ENCODE assay signal across 2 cellular contexts in the genomic region with DNA sequence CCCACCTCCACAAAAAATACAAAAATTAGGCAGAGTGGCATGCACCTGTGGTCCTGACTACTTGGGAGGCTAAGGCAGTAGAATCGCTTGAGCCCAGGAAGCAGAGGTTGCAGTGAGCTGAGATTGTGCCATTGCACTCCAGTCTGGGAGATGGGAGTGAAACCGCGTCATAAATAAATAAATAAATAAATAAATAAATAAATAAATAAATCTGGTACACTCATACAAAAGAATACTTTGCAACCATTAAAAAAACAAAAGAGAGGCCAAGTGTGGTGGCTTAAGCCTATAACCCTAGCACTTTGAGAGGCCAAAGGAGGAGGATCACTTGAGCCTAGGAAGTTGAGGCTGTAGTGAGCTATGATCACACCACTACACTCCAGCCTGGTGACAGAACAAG.
TF ChIP-seq lines count a peak whose summit lies in the region.

No MANE protein-coding gene starts in this region.

TF ChIP-seq in A549, 52 proteins besides CTCF, POLR2A, EP300 and RAD21:
- TF ChIP-seq JUNB (IDR thresholded peaks at IDR 0.05) = no peak
- TF ChIP-seq, protein P1, sequence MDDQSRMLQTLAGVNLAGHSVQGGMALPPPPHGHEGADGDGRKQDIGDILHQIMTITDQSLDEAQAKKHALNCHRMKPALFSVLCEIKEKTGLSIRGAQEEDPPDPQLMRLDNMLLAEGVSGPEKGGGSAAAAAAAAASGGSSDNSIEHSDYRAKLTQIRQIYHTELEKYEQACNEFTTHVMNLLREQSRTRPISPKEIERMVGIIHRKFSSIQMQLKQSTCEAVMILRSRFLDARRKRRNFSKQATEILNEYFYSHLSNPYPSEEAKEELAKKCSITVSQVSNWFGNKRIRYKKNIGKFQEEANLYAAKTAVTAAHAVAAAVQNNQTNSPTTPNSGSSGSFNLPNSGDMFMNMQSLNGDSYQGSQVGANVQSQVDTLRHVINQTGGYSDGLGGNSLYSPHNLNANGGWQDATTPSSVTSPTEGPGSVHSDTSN (IDR thresholded peaks at IDR 0.05) = no peak
- TF ChIP-seq ZC3H11A (IDR thresholded peaks at IDR 0.05) = peak; percentile 95

TF ChIP-seq in HEK293, 187 proteins besides CTCF, POLR2A, EP300 and RAD21:
- TF ChIP-seq ZNF558 (tag by site-specific recombination; IDR thresholded peaks at IDR 0.05) (0 out of 2 replicates have a peak, but pooled peaks have one; percentile 56), ZNF660 (tag by site-specific recombination; IDR thresholded peaks at IDR 0.05) (no peak), ZNF266 (tag by site-specific recombination; IDR thresholded peaks at IDR 0.05; ENCODE audit: low read depth) (peak; percentile 61; the same call in 1 of the 2 replicates), ZNF394 (tag by site-specific recombination; IDR thresholded peaks at IDR 0.05; ENCODE audit: borderline replicate concordance) (peak; percentile 90), ZNF404 (tag by site-specific recombination; IDR thresholded peaks at IDR 0.05) (0 out of 2 replicates have a peak, but pooled peaks have one; percentile 43), ZNF514 (tag by site-specific recombination; IDR thresholded peaks at IDR 0.05) (0 out of 2 replicates have a peak, but pooled peaks have one; percentile 22), ZXDB (tag by site-specific recombination; IDR thresholded peaks at IDR 0.05) (peak; percentile 52; the same call in 1 of the 2 replicates), ZNF292 (tag by site-specific recombination; IDR thresholded peaks at IDR 0.05; ENCODE audit: borderline replicate concordance, low read depth) (0 out of 2 replicates have a peak, but pooled peaks have one; percentile 51), ZBTB8A (tag by site-specific recombination; IDR thresholded peaks at IDR 0.05) (peak; percentile 41; the same call in 1 of the 2 replicates), ZNF560 (tag by site-specific recombination; IDR thresholded peaks at IDR 0.05; ENCODE audit: borderline replicate concordance) (peak; percentile 80), ZNF555 (tag by site-specific recombination; conservative IDR thresholded peaks at IDR 0.05) (peak; percentile 69), ZNF623 (tag by site-specific recombination; IDR thresholded peaks at IDR 0.05) (peak; percentile 75), ZNF426 (tag by site-specific recombination; IDR thresholded peaks at IDR 0.05) (peak; percentile 72), ZNF391 (tag by site-specific recombination; IDR thresholded peaks at IDR 0.05; ENCODE audit: borderline replicate concordance, low read depth) (no peak), ZBTB21 (tag by site-specific recombination; IDR thresholded peaks at IDR 0.05) (0 out of 2 replicates have a peak, but pooled peaks have one; percentile 19), ZNF664 (tag by site-specific recombination; IDR thresholded peaks at IDR 0.05) (peak; percentile 47; the same call in 1 of the 2 replicates), ZNF138 (tag by site-specific recombination; IDR thresholded peaks at IDR 0.05; ENCODE audit: borderline replicate concordance) (0 out of 2 replicates have a peak, but pooled peaks have one; percentile 58), KLF8 (tag by site-specific recombination; IDR thresholded peaks at IDR 0.05) (no peak), ZNF510 (tag by site-specific recombination; IDR thresholded peaks at IDR 0.05; ENCODE audit: insufficient replicate concordance) (peak; percentile 56), ZNF433 (tag by site-specific recombination; IDR thresholded peaks at IDR 0.05; ENCODE audit: low read depth) (0 out of 2 replicates have a peak, but pooled peaks have one; percentile 31), ZNF140 (tag by site-specific recombination; IDR thresholded peaks at IDR 0.05) (peak; percentile 64), ZNF202 (tag by site-specific recombination; IDR thresholded peaks at IDR 0.05; ENCODE audit: borderline replicate concordance) (peak; percentile 79; the same call in 1 of the 2 replicates), ZNF548 (tag by site-specific recombination; IDR thresholded peaks at IDR 0.05) (no peak), ZNF530 (tag by site-specific recombination; IDR thresholded peaks at IDR 0.05; ENCODE audit: low read depth) (0 out of 2 replicates have a peak, but pooled peaks have one; percentile 40)
- TF ChIP-seq, protein P2, sequence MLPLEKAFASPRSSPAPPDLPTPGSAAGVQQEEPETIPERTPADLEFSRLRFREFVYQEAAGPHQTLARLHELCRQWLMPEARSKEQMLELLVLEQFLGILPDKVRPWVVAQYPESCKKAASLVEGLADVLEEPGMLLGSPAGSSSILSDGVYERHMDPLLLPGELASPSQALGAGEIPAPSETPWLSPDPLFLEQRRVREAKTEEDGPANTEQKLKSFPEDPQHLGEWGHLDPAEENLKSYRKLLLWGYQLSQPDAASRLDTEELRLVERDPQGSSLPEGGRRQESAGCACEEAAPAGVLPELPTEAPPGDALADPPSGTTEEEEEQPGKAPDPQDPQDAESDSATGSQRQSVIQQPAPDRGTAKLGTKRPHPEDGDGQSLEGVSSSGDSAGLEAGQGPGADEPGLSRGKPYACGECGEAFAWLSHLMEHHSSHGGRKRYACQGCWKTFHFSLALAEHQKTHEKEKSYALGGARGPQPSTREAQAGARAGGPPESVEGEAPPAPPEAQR (tag by site-specific recombination; IDR thresholded peaks at IDR 0.05) = no peak
- TF ChIP-seq, protein P3, sequence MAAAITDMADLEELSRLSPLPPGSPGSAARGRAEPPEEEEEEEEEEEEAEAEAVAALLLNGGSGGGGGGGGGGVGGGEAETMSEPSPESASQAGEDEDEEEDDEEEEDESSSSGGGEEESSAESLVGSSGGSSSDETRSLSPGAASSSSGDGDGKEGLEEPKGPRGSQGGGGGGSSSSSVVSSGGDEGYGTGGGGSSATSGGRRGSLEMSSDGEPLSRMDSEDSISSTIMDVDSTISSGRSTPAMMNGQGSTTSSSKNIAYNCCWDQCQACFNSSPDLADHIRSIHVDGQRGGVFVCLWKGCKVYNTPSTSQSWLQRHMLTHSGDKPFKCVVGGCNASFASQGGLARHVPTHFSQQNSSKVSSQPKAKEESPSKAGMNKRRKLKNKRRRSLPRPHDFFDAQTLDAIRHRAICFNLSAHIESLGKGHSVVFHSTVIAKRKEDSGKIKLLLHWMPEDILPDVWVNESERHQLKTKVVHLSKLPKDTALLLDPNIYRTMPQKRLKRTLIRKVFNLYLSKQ (tag by site-specific recombination; IDR thresholded peaks at IDR 0.05; ENCODE audit: borderline replicate concordance) = 0 out of 2 replicates have a peak, but pooled peaks have one; percentile 11
- TF ChIP-seq, protein P4, sequence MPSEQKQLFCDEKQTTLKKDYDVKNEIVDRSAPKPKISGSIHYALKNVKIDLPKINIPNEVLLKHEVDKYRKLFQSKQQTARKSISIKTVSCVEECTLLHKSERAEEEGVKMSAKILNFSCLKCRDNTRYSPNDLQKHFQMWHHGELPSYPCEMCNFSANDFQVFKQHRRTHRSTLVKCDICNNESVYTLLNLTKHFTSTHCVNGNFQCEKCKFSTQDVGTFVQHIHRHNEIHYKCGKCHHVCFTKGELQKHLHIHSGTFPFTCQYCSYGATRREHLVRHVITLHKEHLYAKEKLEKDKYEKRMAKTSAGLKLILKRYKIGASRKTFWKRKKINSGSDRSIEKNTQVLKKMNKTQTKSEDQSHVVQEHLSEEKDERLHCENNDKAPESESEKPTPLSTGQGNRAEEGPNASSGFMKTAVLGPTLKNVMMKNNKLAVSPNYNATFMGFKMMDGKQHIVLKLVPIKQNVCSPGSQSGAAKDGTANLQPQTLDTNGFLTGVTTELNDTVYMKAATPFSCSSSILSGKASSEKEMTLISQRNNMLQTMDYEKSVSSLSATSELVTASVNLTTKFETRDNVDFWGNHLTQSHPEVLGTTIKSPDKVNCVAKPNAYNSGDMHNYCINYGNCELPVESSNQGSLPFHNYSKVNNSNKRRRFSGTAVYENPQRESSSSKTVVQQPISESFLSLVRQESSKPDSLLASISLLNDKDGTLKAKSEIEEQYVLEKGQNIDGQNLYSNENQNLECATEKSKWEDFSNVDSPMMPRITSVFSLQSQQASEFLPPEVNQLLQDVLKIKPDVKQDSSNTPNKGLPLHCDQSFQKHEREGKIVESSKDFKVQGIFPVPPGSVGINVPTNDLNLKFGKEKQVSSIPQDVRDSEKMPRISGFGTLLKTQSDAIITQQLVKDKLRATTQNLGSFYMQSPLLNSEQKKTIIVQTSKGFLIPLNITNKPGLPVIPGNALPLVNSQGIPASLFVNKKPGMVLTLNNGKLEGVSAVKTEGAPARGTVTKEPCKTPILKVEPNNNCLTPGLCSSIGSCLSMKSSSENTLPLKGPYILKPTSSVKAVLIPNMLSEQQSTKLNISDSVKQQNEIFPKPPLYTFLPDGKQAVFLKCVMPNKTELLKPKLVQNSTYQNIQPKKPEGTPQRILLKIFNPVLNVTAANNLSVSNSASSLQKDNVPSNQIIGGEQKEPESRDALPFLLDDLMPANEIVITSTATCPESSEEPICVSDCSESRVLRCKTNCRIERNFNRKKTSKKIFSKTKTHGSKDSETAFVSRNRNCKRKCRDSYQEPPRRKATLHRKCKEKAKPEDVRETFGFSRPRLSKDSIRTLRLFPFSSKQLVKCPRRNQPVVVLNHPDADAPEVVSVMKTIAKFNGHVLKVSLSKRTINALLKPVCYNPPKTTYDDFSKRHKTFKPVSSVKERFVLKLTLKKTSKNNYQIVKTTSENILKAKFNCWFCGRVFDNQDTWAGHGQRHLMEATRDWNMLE (tag by site-specific recombination; conservative IDR thresholded peaks at IDR 0.05; ENCODE audit: low read depth) = peak; percentile 86
- TF ChIP-seq, protein P5, sequence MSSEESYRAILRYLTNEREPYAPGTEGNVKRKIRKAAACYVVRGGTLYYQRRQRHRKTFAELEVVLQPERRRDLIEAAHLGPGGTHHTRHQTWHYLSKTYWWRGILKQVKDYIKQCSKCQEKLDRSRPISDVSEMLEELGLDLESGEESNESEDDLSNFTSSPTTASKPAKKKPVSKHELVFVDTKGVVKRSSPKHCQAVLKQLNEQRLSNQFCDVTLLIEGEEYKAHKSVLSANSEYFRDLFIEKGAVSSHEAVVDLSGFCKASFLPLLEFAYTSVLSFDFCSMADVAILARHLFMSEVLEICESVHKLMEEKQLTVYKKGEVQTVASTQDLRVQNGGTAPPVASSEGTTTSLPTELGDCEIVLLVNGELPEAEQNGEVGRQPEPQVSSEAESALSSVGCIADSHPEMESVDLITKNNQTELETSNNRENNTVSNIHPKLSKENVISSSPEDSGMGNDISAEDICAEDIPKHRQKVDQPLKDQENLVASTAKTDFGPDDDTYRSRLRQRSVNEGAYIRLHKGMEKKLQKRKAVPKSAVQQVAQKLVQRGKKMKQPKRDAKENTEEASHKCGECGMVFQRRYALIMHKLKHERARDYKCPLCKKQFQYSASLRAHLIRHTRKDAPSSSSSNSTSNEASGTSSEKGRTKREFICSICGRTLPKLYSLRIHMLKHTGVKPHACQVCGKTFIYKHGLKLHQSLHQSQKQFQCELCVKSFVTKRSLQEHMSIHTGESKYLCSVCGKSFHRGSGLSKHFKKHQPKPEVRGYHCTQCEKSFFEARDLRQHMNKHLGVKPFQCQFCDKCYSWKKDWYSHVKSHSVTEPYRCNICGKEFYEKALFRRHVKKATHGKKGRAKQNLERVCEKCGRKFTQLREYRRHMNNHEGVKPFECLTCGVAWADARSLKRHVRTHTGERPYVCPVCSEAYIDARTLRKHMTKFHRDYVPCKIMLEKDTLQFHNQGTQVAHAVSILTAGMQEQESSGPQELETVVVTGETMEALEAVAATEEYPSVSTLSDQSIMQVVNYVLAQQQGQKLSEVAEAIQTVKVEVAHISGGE (tag by site-specific recombination; conservative IDR thresholded peaks at IDR 0.05; ENCODE audit: low read depth) = peak; percentile 65
- TF ChIP-seq, protein P6, sequence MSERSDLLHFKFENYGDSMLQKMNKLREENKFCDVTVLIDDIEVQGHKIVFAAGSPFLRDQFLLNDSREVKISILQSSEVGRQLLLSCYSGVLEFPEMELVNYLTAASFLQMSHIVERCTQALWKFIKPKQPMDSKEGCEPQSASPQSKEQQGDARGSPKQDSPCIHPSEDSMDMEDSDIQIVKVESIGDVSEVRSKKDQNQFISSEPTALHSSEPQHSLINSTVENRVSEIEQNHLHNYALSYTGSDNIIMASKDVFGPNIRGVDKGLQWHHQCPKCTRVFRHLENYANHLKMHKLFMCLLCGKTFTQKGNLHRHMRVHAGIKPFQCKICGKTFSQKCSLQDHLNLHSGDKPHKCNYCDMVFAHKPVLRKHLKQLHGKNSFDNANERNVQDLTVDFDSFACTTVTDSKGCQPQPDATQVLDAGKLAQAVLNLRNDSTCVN (tag by site-specific recombination; optimal IDR thresholded peaks at IDR 0.05) = no peak
TF ChIP-seq in HEK293: peak in this region for 23.
